8 cellular contexts compared by ENCODE assay signal in genomic region chr13:20525144-20525600, GRCh38. TPM values are rescaled to one million over a fixed set of nuclear protein-coding genes. Genes with fewer than 3 reads are reported as not detected.
DNase-seq lines count a peak whose midpoint lies in the region; ATAC-seq and TF ChIP-seq lines count a peak whose summit lies in the region.

No MANE protein-coding gene starts in this region.

- H3K27ac Mint-ChIP-seq in activated CD4-positive, alpha-beta memory T cell treated with anti-CD3 and anti-CD28 coated beads for 36 hours = no peak overlapping the region
- H3K27ac Mint-ChIP-seq in naive thymus-derived CD8-positive, alpha-beta T cell = peak overlapping the region in 7 of 10 donors; percentile 76 to 88 (median 84)

- H3K36me3 ChIP-seq in tibial nerve = no peaks in the 10 kb centered on the region

- WGBS in tibial nerve, 2 donors = 1 to 2% methylated on average over 28 to 33 of the region's 37 CpGs

- H3K9me3 Mint-ChIP-seq in activated CD4-positive, alpha-beta memory T cell treated with anti-CD3 and anti-CD28 coated beads for 36 hours = no peaks in the 10 kb centered on the region
- no peaks in the 10 kb centered on the region for H3K9me3 Mint-ChIP-seq in naive thymus-derived CD8-positive, alpha-beta T cell

- H3K4me1 Mint-ChIP-seq in activated CD4-positive, alpha-beta memory T cell treated with anti-CD3 and anti-CD28 coated beads for 36 hours (ENCODE audit: low read depth) = peaks cover 33% of the 10 kb centered on the region
- peaks cover 6 to 29% (median 27%) of the 10 kb centered on the region in 4 donors for H3K4me1 Mint-ChIP-seq in naive thymus-derived CD8-positive, alpha-beta T cell

- peak; percentile 7 for ATAC-seq in GM19023 (IDR thresholded peaks at IDR 0.05; ENCODE audit: unreplicated experiment)
- peak; percentile 20 for ATAC-seq in HG03442 (IDR thresholded peaks at IDR 0.05; ENCODE audit: unreplicated experiment)
- ATAC-seq in naive thymus-derived CD8-positive, alpha-beta T cell = peak; percentile 11 to 12

- no peaks in the 10 kb centered on the region for H3K36me3 Mint-ChIP-seq in activated CD4-positive, alpha-beta memory T cell treated with anti-CD3 and anti-CD28 coated beads for 36 hours
- H3K36me3 Mint-ChIP-seq in naive thymus-derived CD8-positive, alpha-beta T cell = no peaks in the 10 kb centered on the region

- H3K4me3 ChIP-seq in AG04449 (ENCODE audit: low read depth, low read length) = peak overlapping the region; percentile 71
- peak overlapping the region; percentile 75 for H3K4me3 ChIP-seq in fibroblast of pulmonary artery (replicated peaks; ENCODE audit: low read depth, low read length)
- H3K4me3 ChIP-seq in tibial nerve = peak overlapping the region; percentile 84 to 93 (median 91)

- peak overlapping the region; percentile 84 for H3K4me3 Mint-ChIP-seq in activated CD4-positive, alpha-beta memory T cell treated with anti-CD3 and anti-CD28 coated beads for 36 hours
- H3K4me3 Mint-ChIP-seq in naive thymus-derived CD8-positive, alpha-beta T cell = peak overlapping the region; percentile 80 to 91 (median 85)

- POLR2A ChIA-PET in AG04449 (lab: Yijun Ruan, JAX) = no interaction called here
- POLR2A ChIA-PET in activated CD4-positive, alpha-beta memory T cell treated with anti-CD3 and anti-CD28 coated beads for 36 hours (lab: Charles Lee) = no interaction called here
- POLR2A ChIA-PET in naive thymus-derived CD8-positive, alpha-beta T cell (lab: Charles Lee) = interaction anchor here (1.3 to 1.6 kb wide), 3 partner anchors 41 to 248 kb away, joined by 3 to 4 read pairs (median 4); partner anchors contain the start of genes EEF1AKMT1 and IFT88

- intact Hi-C loops in activated CD4-positive, alpha-beta memory T cell treated with anti-CD3 and anti-CD28 coated beads for 36 hours (cut with micrococcal nuclease) = loop anchor here (5.0 to 10.0 kb wide), 4 partner anchors 250 to 1142 kb away; partner anchors contain the start of genes EEF1AKMT1, XPO4 and ZMYM2

- CTCF ChIA-PET in AG04449 (lab: Yijun Ruan, JAX) = no interaction called here
- CTCF ChIA-PET in activated CD4-positive, alpha-beta memory T cell treated with anti-CD3 and anti-CD28 coated beads for 36 hours (lab: Charles Lee) = no interaction called here

- TF ChIP-seq CTCF in AG04449 (IDR thresholded peaks at IDR 0.05; ENCODE audit: insufficient read depth, low read length, missing control alignments) = no peak
- no peak for TF ChIP-seq CTCF in fibroblast of pulmonary artery (IDR thresholded peaks at IDR 0.05; ENCODE audit: low read length, missing control alignments)
- no peak for TF ChIP-seq CTCF in tibial nerve (IDR thresholded peaks at IDR 0.05)

- TF ChIP-seq POLR2A in tibial nerve (IDR thresholded peaks at IDR 0.05) = no peak

- no peaks in the 10 kb centered on the region for H3K27me3 Mint-ChIP-seq in activated CD4-positive, alpha-beta memory T cell treated with anti-CD3 and anti-CD28 coated beads for 36 hours
- H3K27me3 Mint-ChIP-seq in naive thymus-derived CD8-positive, alpha-beta T cell = peaks cover 0 to 3% (median 3%) of the 10 kb centered on the region in 5 donors

- no peaks in the 10 kb centered on the region for H3K9me3 ChIP-seq in tibial nerve

- no peak for TF ChIP-seq EP300 in tibial nerve (IDR thresholded peaks at IDR 0.05)

- DNase-seq in AG04449 (ENCODE audit: low read depth, low spot score) (no peak), fibroblast of pulmonary artery (ENCODE audit: low read depth) (peak; percentile 3), tibial nerve (ENCODE audit: low spot score in 2 of 2) (peak in 1 of 2 donors; percentile 25), NCI-H2029 treated with DMSO at 0.1 percent for 48 hours (lab: John Stamatoyannopoulos, UW) (no peak)
- DNase-seq in activated CD4-positive, alpha-beta memory T cell treated with anti-CD3 and anti-CD28 coated beads for 36 hours = peak; percentile 49
- DNase-seq in naive thymus-derived CD8-positive, alpha-beta T cell = peak in 7 of 10 donors; percentile 6 to 65 (median 21)

- no peaks in the 10 kb centered on the region for H3K27me3 ChIP-seq in tibial nerve

- peaks cover 0 to 32% (median 2%) of the 10 kb centered on the region in 4 donors for H3K4me1 ChIP-seq in tibial nerve

- peak overlapping the region; percentile 73 to 93 (median 90) for H3K27ac ChIP-seq in tibial nerve

RNA-seq across cellular contexts. Expression of gene CRYL1, which starts 0.5 kb away (rescaled TPM):
- total RNA-seq in activated CD4-positive, alpha-beta memory T cell treated with anti-CD3 and anti-CD28 coated beads for 36 hours = 10 to 100 TPM; 17.5 to 18.2 TPM
- total RNA-seq in naive thymus-derived CD8-positive, alpha-beta T cell = 10 to 100 TPM; 13.5 to 15.1 TPM
- 10 to 100 TPM; 27.8 to 38.3 (median 30.1) TPM for polyA plus RNA-seq in naive thymus-derived CD8-positive, alpha-beta T cell
- total RNA-seq in tibial nerve = 10 to 100 TPM; 33.9 to 60.5 (median 49.5) TPM

RNA-seq across cellular contexts. Expression of gene IFT88, which starts 41.8 kb away (rescaled TPM):
- total RNA-seq in activated CD4-positive, alpha-beta memory T cell treated with anti-CD3 and anti-CD28 coated beads for 36 hours = 1 to 10 TPM; 4.7 to 5.3 TPM
- 10 to 100 TPM; 13.9 to 18.6 TPM for total RNA-seq in naive thymus-derived CD8-positive, alpha-beta T cell
- polyA plus RNA-seq in naive thymus-derived CD8-positive, alpha-beta T cell = 1 to 10 TPM; 6.3 to 8.6 (median 8.5) TPM
- 10 to 100 TPM; 14.6 to 24.6 (median 19.2) TPM for total RNA-seq in tibial nerve

Comparison
In these comparisons a context has a peak if more than half of its experiments do, and no peak if none do; other contexts are left out.
1. DNase-seq: peak in activated CD4-positive, alpha-beta memory T cell treated with anti-CD3 and anti-CD28 coated beads for 36 hours (single experiment), fibroblast of pulmonary artery (single experiment) and naive thymus-derived CD8-positive, alpha-beta T cell (7 of 10); none in AG04449 (single experiment) and NCI-H2029 treated with DMSO at 0.1 percent for 48 hours (single experiment).
2. Peak in every context shown above with its lines, with median percentiles within 50 percentile points of each other: H3K4me3 ChIP-seq and ATAC-seq.